ENCODE assay signal across 1 cellular context in genomic region chr16:72833491-72833890, GRCh38.
TF ChIP-seq lines count a peak whose summit lies in the region.

No MANE protein-coding gene starts in this region.

TF ChIP-seq in SK-N-SH, 30 proteins besides CTCF, POLR2A, EP300 and RAD21 (continued from another document):
- TF ChIP-seq ZBTB33 (IDR thresholded peaks at IDR 0.05; ENCODE audit: borderline replicate concordance, low read depth): no peak
- TF ChIP-seq CHD2 (IDR thresholded peaks at IDR 0.05; ENCODE audit: low read length, partially characterized antibody): no peak
- TF ChIP-seq USF1 (IDR thresholded peaks at IDR 0.05; ENCODE audit: borderline replicate concordance, low read depth): no peak
- no peak for TF ChIP-seq ELF1 (IDR thresholded peaks at IDR 0.05)
- TF ChIP-seq TCF12 (IDR thresholded peaks at IDR 0.05): no peak
- TF ChIP-seq MEF2A (IDR thresholded peaks at IDR 0.05; ENCODE audit: borderline replicate concordance, low read depth): no peak
- no peak for TF ChIP-seq RCOR1 (IDR thresholded peaks at IDR 0.05; ENCODE audit: low read length)
- no peak for TF ChIP-seq POLR2AphosphoS5 (IDR thresholded peaks at IDR 0.05; ENCODE audit: low read depth, low read length)
